Comparison of ENCODE assay signal across 1 cellular context in the genomic region with DNA sequence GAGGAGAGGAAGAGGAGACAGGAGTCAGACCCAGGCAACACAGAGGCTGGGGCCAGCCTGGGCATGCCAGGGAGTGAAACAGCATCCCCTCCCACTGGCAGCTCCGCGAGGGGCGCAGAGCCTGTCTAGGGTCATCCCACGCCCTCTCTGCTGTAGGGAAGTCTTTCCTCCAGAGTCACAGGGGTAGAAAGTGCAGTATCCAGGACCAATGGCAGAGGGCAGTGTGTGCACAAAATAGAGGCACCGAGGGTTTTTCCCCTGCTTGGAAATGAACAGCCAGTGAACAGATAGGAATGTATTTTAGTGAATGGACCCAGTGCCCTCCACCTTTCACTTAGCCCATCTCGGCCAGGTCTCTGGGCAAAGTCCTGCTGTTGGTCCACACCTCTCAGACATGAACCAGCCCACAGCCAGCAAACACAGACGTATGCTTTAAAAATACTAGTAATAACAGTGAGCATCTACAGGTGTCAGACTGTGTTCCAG.
TF ChIP-seq lines count a peak whose summit lies in the region.

No MANE protein-coding gene starts in this region.

TF ChIP-seq in HepG2, 621 proteins besides CTCF, POLR2A, EP300 and RAD21:
- TF ChIP-seq JDP2 (CRISPR knock-in tag; IDR thresholded peaks at IDR 0.05; ENCODE audit: borderline replicate concordance), result no peak
- peak; percentile 23; the same call in 1 of the 2 replicates for TF ChIP-seq HNF4A (CRISPR knock-in tag; IDR thresholded peaks at IDR 0.05)
- peak; percentile 74 for TF ChIP-seq XRCC5 (optimal IDR thresholded peaks at IDR 0.05; ENCODE audit: low read length)
- 0 out of 2 replicates have a peak, but pooled peaks have one; percentile 23 for TF ChIP-seq ERF (CRISPR knock-in tag; IDR thresholded peaks at IDR 0.05)
- TF ChIP-seq SKIL (CRISPR knock-in tag; IDR thresholded peaks at IDR 0.05; ENCODE audit: borderline replicate concordance), result no peak
- TF ChIP-seq SMC3 (IDR thresholded peaks at IDR 0.05; ENCODE audit: low read length), result peak; percentile 82
- TF ChIP-seq, protein P1, sequence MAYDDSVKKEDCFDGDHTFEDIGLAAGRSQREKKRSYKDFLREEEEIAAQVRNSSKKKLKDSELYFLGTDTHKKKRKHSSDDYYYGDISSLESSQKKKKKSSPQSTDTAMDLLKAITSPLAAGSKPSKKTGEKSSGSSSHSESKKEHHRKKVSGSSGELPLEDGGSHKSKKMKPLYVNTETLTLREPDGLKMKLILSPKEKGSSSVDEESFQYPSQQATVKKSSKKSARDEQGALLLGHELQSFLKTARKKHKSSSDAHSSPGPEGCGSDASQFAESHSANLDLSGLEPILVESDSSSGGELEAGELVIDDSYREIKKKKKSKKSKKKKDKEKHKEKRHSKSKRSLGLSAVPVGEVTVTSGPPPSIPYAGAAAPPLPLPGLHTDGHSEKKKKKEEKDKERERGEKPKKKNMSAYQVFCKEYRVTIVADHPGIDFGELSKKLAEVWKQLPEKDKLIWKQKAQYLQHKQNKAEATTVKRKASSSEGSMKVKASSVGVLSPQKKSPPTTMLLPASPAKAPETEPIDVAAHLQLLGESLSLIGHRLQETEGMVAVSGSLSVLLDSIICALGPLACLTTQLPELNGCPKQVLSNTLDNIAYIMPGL (CRISPR knock-in tag; IDR thresholded peaks at IDR 0.05; ENCODE audit: borderline replicate concordance in 1 of 2, low read depth in 1 of 2), result peak in 1 of 2 experiments; percentile 42; a peak in 1 of 4 replicates
- 0 out of 2 replicates have a peak, but pooled peaks have one; percentile 20 for TF ChIP-seq ZNF501 (CRISPR knock-in tag; IDR thresholded peaks at IDR 0.05)
- peak; percentile 81 for TF ChIP-seq STAG1 (CRISPR knock-in tag; IDR thresholded peaks at IDR 0.05)
